Comparison of ENCODE assay signal across 15 cellular contexts in genomic region chr1:182625716-182626504, GRCh38.
DNase-seq lines count a peak whose midpoint lies in the region; ATAC-seq lines count a peak whose summit lies in the region.
"Had no signal": no experiment of that assay in that cellular context is flagged by ENCODE, and none has a peak within 500 bp of the region (broad histone marks: within the 10 kb centered on the region; RNA-seq: fewer than 3 reads in every experiment).

No MANE protein-coding gene starts in this region.

- no peak overlapping the region for H3K9ac ChIP-seq in adipocyte (ENCODE audit: low read length)

- peaks cover 30% of the 10 kb centered on the region for H3K4me1 ChIP-seq in adipocyte (ENCODE audit: control insufficient read depth, insufficient read depth, low read length)

- DNase-seq in NCI-H2171 treated with DMSO at 0.1 percent for 48 hours (lab: John Stamatoyannopoulos, UW) = peak; percentile 14
- no peak for DNase-seq in NCI-H2171 (lab: John Stamatoyannopoulos, UW)
- peak; percentile 73 for DNase-seq in adipocyte (ENCODE audit: low read depth)
- DNase-seq in islet precursor cell = peak; percentile 80
- DNase-seq in NCI-H345 (lab: John Stamatoyannopoulos, UW) = no peak
- no peak for DNase-seq in NCI-H1417 (lab: John Stamatoyannopoulos, UW)
- DNase-seq: activated CD4-positive, alpha-beta T cell treated with anti-CD3 and anti-CD28 coated beads for 4 hours; activated T-cell treated with anti-CD3 and anti-CD28 coated beads, Interleukin-2, amount 50 U/mL, for 4 hours; amygdala; NCI-H1417 treated with DMSO at 0.1 percent for 48 hours; NCI-H446 treated with DMSO at 0.1 percent for 48 hours had no signal

- H3K27me3 ChIP-seq in adipocyte (replicated peaks; ENCODE audit: control insufficient read depth, insufficient read depth, low read length) = no peaks in the 10 kb centered on the region

- ATAC-seq in HG03442 (IDR thresholded peaks at IDR 0.05; ENCODE audit: unreplicated experiment) (peak; percentile 30), HG03460 (IDR thresholded peaks at IDR 0.05; ENCODE audit: unreplicated experiment) (no peak)
- ATAC-seq: activated T-cell treated with anti-CD3 and anti-CD28 coated beads, Interleukin-2, amount 50 U/mL, for 4 hours had no signal

- no peaks in the 10 kb centered on the region for H3K9me3 ChIP-seq in adipocyte (ENCODE audit: control insufficient read depth, low read length)
- H3K9me3 ChIP-seq: neutrophil had no signal

- H3K36me3 ChIP-seq in adipocyte (ENCODE audit: control insufficient read depth, insufficient read depth, low read length, severe bottlenecking) = no peaks in the 10 kb centered on the region
- H3K36me3 ChIP-seq: neutrophil had no signal

- no peak overlapping the region for H3K4me3 ChIP-seq in adipocyte (ENCODE audit: low read length)
- H3K4me3 ChIP-seq: skin epidermis had no signal

Comparison
In these comparisons a context has a peak if more than half of its experiments do, and no peak if none do; other contexts are left out.
1. DNase-seq: peak in NCI-H2171 treated with DMSO at 0.1 percent for 48 hours (single experiment), adipocyte (single experiment) and islet precursor cell (single experiment); none in NCI-H2171 (single experiment), NCI-H345 (single experiment) and NCI-H1417 (0 of 3).